1 cellular context compared by ENCODE assay signal in genomic region chr6:75524322-75524972, GRCh38.
TF ChIP-seq lines count a peak whose summit lies in the region.

No MANE protein-coding gene starts in this region.

TF ChIP-seq in HepG2, 621 proteins besides CTCF, POLR2A, EP300 and RAD21 (continued from another document):
- no peak for TF ChIP-seq ZNF776 (CRISPR knock-in tag; IDR thresholded peaks at IDR 0.05)
- peak; percentile 37; the same call in 1 of the 2 replicates for TF ChIP-seq ZNF12 (CRISPR knock-in tag; IDR thresholded peaks at IDR 0.05)
- peak; percentile 43; the same call in 1 of the 2 replicates for TF ChIP-seq ATF2 (CRISPR knock-in tag; IDR thresholded peaks at IDR 0.05)
